8 cellular contexts compared by ENCODE assay signal in genomic region chr11:61793084-61793828, GRCh38. TPM values are rescaled to one million over a fixed set of nuclear protein-coding genes. Genes with fewer than 3 reads are reported as not detected.
DNase-seq lines count a peak whose midpoint lies in the region; ATAC-seq lines count a peak whose summit lies in the region.

No MANE protein-coding gene starts in this region.

- H3K4me3 ChIP-seq in MG63 (peak overlapping the region; percentile 76), muscle layer of colon (ENCODE audit: low read depth in 1 of 2, low read length in 2 of 2) (peak overlapping the region; percentile 60 to 98)

- H3K9ac ChIP-seq in muscle layer of colon (ENCODE audit: low read length) = peak overlapping the region; percentile 99

- peak overlapping the region; percentile 100 for H3K27ac ChIP-seq in caudate nucleus (ENCODE audit: low read depth, low read length)
- peak overlapping the region; percentile 97 for H3K27ac ChIP-seq in muscle layer of colon (ENCODE audit: low read depth, low read length)

- H3K9me3 Mint-ChIP-seq in activated naive CD4-positive, alpha-beta T cell treated with anti-CD3 and anti-CD28 coated beads, Interleukin-2, amount 10 ng/mL, durations not matched to agents 7 days and 5 days = no peaks in the 10 kb centered on the region

- peaks cover 65% of the 10 kb centered on the region for H3K4me1 Mint-ChIP-seq in activated naive CD4-positive, alpha-beta T cell treated with anti-CD3 and anti-CD28 coated beads, Interleukin-2, amount 10 ng/mL, durations not matched to agents 7 days and 5 days

- H3K27me3 ChIP-seq in MG63 (no peaks in the 10 kb centered on the region), muscle layer of colon (ENCODE audit: control insufficient read depth in 1 of 2, insufficient read depth in 2 of 2, low read length in 2 of 2) (no peaks in the 10 kb centered on the region)

- no peaks in the 10 kb centered on the region for H3K27me3 Mint-ChIP-seq in activated naive CD4-positive, alpha-beta T cell treated with anti-CD3 and anti-CD28 coated beads, Interleukin-2, amount 10 ng/mL, durations not matched to agents 7 days and 5 days

- peak overlapping the region; percentile 97 for H3K27ac Mint-ChIP-seq in activated naive CD4-positive, alpha-beta T cell treated with anti-CD3 and anti-CD28 coated beads, Interleukin-2, amount 10 ng/mL, durations not matched to agents 7 days and 5 days

- H3K9me3 ChIP-seq in MG63 (no peaks in the 10 kb centered on the region), muscle layer of colon (ENCODE audit: low read length) (no peaks in the 10 kb centered on the region)

- peak; percentile 41 for DNase-seq in activated naive CD4-positive, alpha-beta T cell treated with anti-CD3 and anti-CD28 coated beads, Interleukin-2, amount 10 ng/mL, durations not matched to agents 7 days and 5 days
- no peak for DNase-seq in activated naive CD4-positive, alpha-beta T cell treated with anti-CD3 and anti-CD28 coated beads, Interleukin-2, amount 50 U/mL, for 16 hours
- DNase-seq in MG63 = no peak
- DNase-seq in caudate nucleus (lab: John Stamatoyannopoulos, UW) = no peak
- no peak for DNase-seq in GM19240 (ENCODE audit: insufficient read length, low spot score)
- DNase-seq in NCI-H345 (lab: John Stamatoyannopoulos, UW) = no peak

- H3K4me3 Mint-ChIP-seq in activated naive CD4-positive, alpha-beta T cell treated with anti-CD3 and anti-CD28 coated beads, Interleukin-2, amount 10 ng/mL, durations not matched to agents 7 days and 5 days = peak overlapping the region; percentile 77

- CTCF ChIA-PET in activated naive CD4-positive, alpha-beta T cell treated with anti-CD3 and anti-CD28 coated beads, Interleukin-2, amount 10 ng/mL, durations not matched to agents 7 days and 5 days (lab: Charles Lee) = interaction anchor here (0.7 to 2.7 kb wide), 8 partner anchors 8 to 315 kb away, joined by 3 to 10 read pairs (median 4); no protein-coding TSS in a partner anchor

- no peak for ATAC-seq in GM21423 (IDR thresholded peaks at IDR 0.05; ENCODE audit: unreplicated experiment)

- H3K36me3 ChIP-seq in MG63 (peaks cover 68% of the 10 kb centered on the region), muscle layer of colon (ENCODE audit: insufficient read depth, low read length) (peaks cover 26% of the 10 kb centered on the region)

- peaks cover 29% of the 10 kb centered on the region for H3K4me1 ChIP-seq in muscle layer of colon (ENCODE audit: insufficient read depth, low read length)

- peaks cover 53% of the 10 kb centered on the region for H3K36me3 Mint-ChIP-seq in activated naive CD4-positive, alpha-beta T cell treated with anti-CD3 and anti-CD28 coated beads, Interleukin-2, amount 10 ng/mL, durations not matched to agents 7 days and 5 days

RNA-seq across cellular contexts. Expression of gene FEN1, which starts 0.5 kb away (rescaled TPM):
- total RNA-seq in MG63 (2014; rRNA removed; shearing (Covaris generic); ENCODE audit: low replicate concordance) = 80.9 and 85.7 TPM in 2 replicates

RNA-seq across cellular contexts. Expression of gene TMEM258, which starts 0.9 kb away (rescaled TPM):
- total RNA-seq in MG63 (2014; rRNA removed; shearing (Covaris generic); ENCODE audit: low replicate concordance) = 61.8 and 88.7 TPM in 2 replicates

RNA-seq across cellular contexts. Expression of gene FADS1, which starts 23.5 kb away (rescaled TPM):
- total RNA-seq in MG63 (2014; rRNA removed; shearing (Covaris generic); ENCODE audit: low replicate concordance) = 25.4 and 28.3 TPM in 2 replicates

RNA-seq across cellular contexts. Expression of gene FADS2, which starts 34.8 kb away (rescaled TPM):
- total RNA-seq in MG63 (2014; rRNA removed; shearing (Covaris generic); ENCODE audit: low replicate concordance) = 8.1 and 22.6 TPM in 2 replicates

RNA-seq across cellular contexts. Expression of gene MYRF, which starts 40.8 kb away (rescaled TPM):
- total RNA-seq in MG63 (2014; rRNA removed; shearing (Covaris generic); ENCODE audit: low replicate concordance) = 0.23 and 1.9 TPM in 2 replicates
